In genomic region chr11:42958635-42959034, GRCh38 we compare ENCODE assay signal across 35 cellular contexts.
"Had no signal": no experiment of that assay in that cellular context is flagged by ENCODE, and none has a peak within 500 bp of the region (broad histone marks: within the 10 kb centered on the region; RNA-seq: fewer than 3 reads in every experiment).

No MANE protein-coding gene starts in this region.

- H3K4me2 ChIP-seq: KMS-11 had no signal

- H3K9me3 ChIP-seq: MG63 had no signal

- H3K27ac ChIP-seq: KMS-11 had no signal

- H3K36me3 ChIP-seq: MG63 had no signal

- H3K9ac ChIP-seq: KMS-11 had no signal

- DNase-seq: Karpas-422, Kasumi-1, KG1, MG63, MM.1S, MV-4-11, NCI-H1048, NCI-H1092, NCI-H1092 treated with DMSO at 0.1 percent for 48 hours, NCI-H1105, NCI-H1105 treated with DMSO at 0.1 percent for 48 hours, NCI-H1417, NCI-H1417 treated with DMSO at 0.1 percent for 48 hours, NCI-H1436, NCI-H1436 treated with DMSO at 0.1 percent for 48 hours, NCI-H146, NCI-H1694, NCI-H1694 treated with DMSO at 0.1 percent for 48 hours, NCI-H187, NCI-H187 treated with DMSO at 0.1 percent for 48 hours, NCI-H1930, NCI-H2029, NCI-H2029 treated with DMSO at 0.1 percent for 48 hours, NCI-H2081, NCI-H2081 treated with DMSO at 0.1 percent for 48 hours, NCI-H2107, NCI-H2171, NCI-H2171 treated with DMSO at 0.1 percent for 48 hours, NCI-H2227 treated with DMSO at 0.1 percent for 48 hours, NCI-H226, NCI-H345, NCI-H446, NCI-H446 treated with DMSO at 0.1 percent for 48 hours, NCI-H510A had no signal

- H3K4me3 ChIP-seq: MG63 had no signal
